ENCODE assay signal across 15 cellular contexts in genomic region chr6:39927159-39927558, GRCh38. TPM values are rescaled to one million over a fixed set of nuclear protein-coding genes. Genes with fewer than 3 reads are reported as not detected.
DNase-seq lines count a peak whose midpoint lies in the region; ATAC-seq, FAIRE-seq and TF ChIP-seq lines count a peak whose summit lies in the region.
"Had no signal": no experiment of that assay in that cellular context is flagged by ENCODE, and none has a peak within 500 bp of the region (broad histone marks: within the 10 kb centered on the region; RNA-seq: fewer than 3 reads in every experiment).

No MANE protein-coding gene starts in this region.

- H3K9ac ChIP-seq in skeletal muscle tissue (ENCODE audit: low read depth in 1 of 3, low read length in 3 of 3) = peak overlapping the region in 1 of 3 donors; percentile 62
- H3K9ac ChIP-seq: BLaER1 had no signal

- no peak for TF ChIP-seq POLR2A in GM12892 (IDR thresholded peaks at IDR 0.05; ENCODE audit: low read depth, low read length)

- H3K9me3 ChIP-seq in skeletal muscle tissue (ENCODE audit: control insufficient read depth in 3 of 3, low read length in 3 of 3) = no peaks in the 10 kb centered on the region
- H3K9me3 ChIP-seq: BLaER1, neutrophil had no signal

- no peak for FAIRE-seq in GM12892 (lab: Jason Lieb, UNC)
- FAIRE-seq: endometrium, K562 had no signal

- H3K27me3 ChIP-seq in skeletal muscle tissue (ENCODE audit: control insufficient read depth in 3 of 3, insufficient read depth in 3 of 3, low read length in 3 of 3) = no peaks in the 10 kb centered on the region
- H3K27me3 ChIP-seq: BLaER1 had no signal

- no peak overlapping the region for H3K4me3 ChIP-seq in coronary artery
- no peak overlapping the region for H3K4me3 ChIP-seq in skeletal muscle tissue (ENCODE audit: low read length in 3 of 3)
- H3K4me3 ChIP-seq: BLaER1, K562, lung had no signal

- ATAC-seq in HG03442 (IDR thresholded peaks at IDR 0.05; ENCODE audit: unreplicated experiment) = no peak
- ATAC-seq: activated T-cell treated with anti-CD3 and anti-CD28 coated beads, Interleukin-2, amount 50 U/mL, for 4 hours; K562 had no signal

- H3K36me3 ChIP-seq in skeletal muscle tissue (ENCODE audit: control insufficient read depth in 3 of 3, insufficient read depth in 3 of 3, low read length in 3 of 3) = peaks cover 35 to 39% (median 38%) of the 10 kb centered on the region in 3 donors
- H3K36me3 ChIP-seq: BLaER1, neutrophil had no signal

- DNase-seq in EH (ENCODE audit: low read depth) = peak; percentile 40
- DNase-seq in NCI-H226 = peak; percentile 55
- peak; percentile 69 for DNase-seq in coronary artery (ENCODE audit: low spot score)
- no peak for DNase-seq in GM12892 (ENCODE audit: insufficient read length)
- no peak for DNase-seq in NCI-H526 treated with DMSO at 0.1 percent for 48 hours (lab: John Stamatoyannopoulos, UW)
- no peak for DNase-seq in cerebellum (ENCODE audit: low spot score)
- DNase-seq: activated T-cell treated with anti-CD3 and anti-CD28 coated beads, Interleukin-2, amount 50 U/mL, for 4 hours; hypothalamus had no signal

- H3K4me1 ChIP-seq in skeletal muscle tissue (ENCODE audit: control insufficient read depth in 3 of 3, insufficient read depth in 3 of 3, low read length in 3 of 3) = peaks cover 44 to 63% (median 52%) of the 10 kb centered on the region in 3 donors

- H3K27ac ChIP-seq in coronary artery (peak overlapping the region in 1 of 2 donors; percentile 71), skeletal muscle tissue (ENCODE audit: low read depth, low read length) (peak overlapping the region; percentile 42)
- H3K27ac ChIP-seq: BLaER1, neutrophil had no signal

- no peak for TF ChIP-seq CTCF in coronary artery (IDR thresholded peaks at IDR 0.05)

RNA-seq across cellular contexts. Expression of gene MOCS1, which starts 7.1 kb away (rescaled TPM):
- total RNA-seq in skeletal muscle tissue (6.8 TPM), cerebellum (7.2 TPM)
- polyA plus RNA-seq in GM12892 (2012; ENCODE audit: missing spikeins) = 0.13 TPM

Comparison
In these comparisons a context has a peak if more than half of its experiments do, and no peak if none do; other contexts are left out.
1. DNase-seq: peak in EH (single experiment), NCI-H226 (single experiment) and coronary artery (single experiment); none in GM12892 (single experiment), NCI-H526 treated with DMSO at 0.1 percent for 48 hours (single experiment) and cerebellum (single experiment).